Comparison of ENCODE assay signal across 8 cellular contexts in genomic region chr21:44949161-44950015, GRCh38. TPM values are rescaled to one million over a fixed set of nuclear protein-coding genes. Genes with fewer than 3 reads are reported as not detected.
DNase-seq lines count a peak whose midpoint lies in the region; ATAC-seq and TF ChIP-seq lines count a peak whose summit lies in the region.

No MANE protein-coding gene starts in this region.

- peak; percentile 87 to 97 (median 91) for TF ChIP-seq CTCF in esophagus squamous epithelium (IDR thresholded peaks at IDR 0.05)
- TF ChIP-seq CTCF in nephron (IDR thresholded peaks at IDR 0.05; ENCODE audit: unreplicated experiment in 3 of 3) = peak; percentile 87 to 96 (median 93)

- H3K4me1 ChIP-seq in esophagus squamous epithelium = peaks cover 2 to 23% (median 6%) of the 10 kb centered on the region in 3 donors

- no peaks in the 10 kb centered on the region for H3K27me3 Mint-ChIP-seq in nephron (ENCODE audit: low read depth)

- 0 to 8% methylated on average over 2 to 7 of the region's 39 CpGs for WGBS in esophagus squamous epithelium, 2 donors

- H3K27ac ChIP-seq in esophagus squamous epithelium (no peak overlapping the region), substantia nigra (ENCODE audit: low read depth, low read length, poor library complexity, severe bottlenecking) (no peak overlapping the region)

- TF ChIP-seq POLR2A in esophagus squamous epithelium (IDR thresholded peaks at IDR 0.05) = no peak

- H3K4me3 Mint-ChIP-seq in nephron = no peak overlapping the region

- H3K36me3 Mint-ChIP-seq in nephron (ENCODE audit: low read depth) = peaks cover 6% of the 10 kb centered on the region

- no peaks in the 10 kb centered on the region for H3K27me3 ChIP-seq in esophagus squamous epithelium

- ATAC-seq in GM21529 (IDR thresholded peaks at IDR 0.05; ENCODE audit: unreplicated experiment) (peak; percentile 62), HG02763 (IDR thresholded peaks at IDR 0.05; ENCODE audit: unreplicated experiment) (no peak)

- H3K4me3 ChIP-seq in esophagus squamous epithelium = no peak overlapping the region

- H3K27ac Mint-ChIP-seq in nephron = no peak overlapping the region

- H3K9me3 ChIP-seq in esophagus squamous epithelium = no peaks in the 10 kb centered on the region

- H3K4me1 Mint-ChIP-seq in nephron = peaks cover 7% of the 10 kb centered on the region

- H3K36me3 ChIP-seq in esophagus squamous epithelium = peaks cover 0 to 77% (median 0%) of the 10 kb centered on the region in 3 donors

- intact Hi-C loops in esophagus squamous epithelium (cut with DNase I) = loop anchor here (5.0 to 10.0 kb wide), 2 partner anchors 188 to 485 kb away; no protein-coding TSS in a partner anchor

- DNase-seq in C1 segment of cervical spinal cord (lab: John Stamatoyannopoulos, UW) (peak in 10 of 14 donors; percentile 11 to 67 (median 40)), NOMO-1 treated with DMSO at 0.1 percent for 48 hours (lab: John Stamatoyannopoulos, UW; ENCODE audit: unreplicated experiment) (peak; percentile 20), activated T-cell treated with anti-CD3 and anti-CD28 coated beads for 4 hours (peak; percentile 78), esophagus squamous epithelium (lab: John Stamatoyannopoulos, UW) (no peak), substantia nigra (lab: John Stamatoyannopoulos, UW) (peak in 40 of 49 donors; percentile 15 to 95 (median 57))

- H3K9me3 Mint-ChIP-seq in nephron = no peaks in the 10 kb centered on the region

RNA-seq across cellular contexts. Expression of gene SLX9, which starts 9.6 kb away (rescaled TPM):
- total RNA-seq in esophagus squamous epithelium = 10 to 100 TPM; 10.2 to 16.1 (median 11.1) TPM

RNA-seq across cellular contexts. Expression of gene ITGB2, which starts 28.7 kb away (rescaled TPM):
- total RNA-seq in esophagus squamous epithelium = 10 to 100 TPM in 2 of 4 donors, 1 to 10 TPM in 2; 6.6 to 47.1 (median 18.5) TPM
